ENCODE assay signal across 8 cellular contexts in the genomic region with DNA sequence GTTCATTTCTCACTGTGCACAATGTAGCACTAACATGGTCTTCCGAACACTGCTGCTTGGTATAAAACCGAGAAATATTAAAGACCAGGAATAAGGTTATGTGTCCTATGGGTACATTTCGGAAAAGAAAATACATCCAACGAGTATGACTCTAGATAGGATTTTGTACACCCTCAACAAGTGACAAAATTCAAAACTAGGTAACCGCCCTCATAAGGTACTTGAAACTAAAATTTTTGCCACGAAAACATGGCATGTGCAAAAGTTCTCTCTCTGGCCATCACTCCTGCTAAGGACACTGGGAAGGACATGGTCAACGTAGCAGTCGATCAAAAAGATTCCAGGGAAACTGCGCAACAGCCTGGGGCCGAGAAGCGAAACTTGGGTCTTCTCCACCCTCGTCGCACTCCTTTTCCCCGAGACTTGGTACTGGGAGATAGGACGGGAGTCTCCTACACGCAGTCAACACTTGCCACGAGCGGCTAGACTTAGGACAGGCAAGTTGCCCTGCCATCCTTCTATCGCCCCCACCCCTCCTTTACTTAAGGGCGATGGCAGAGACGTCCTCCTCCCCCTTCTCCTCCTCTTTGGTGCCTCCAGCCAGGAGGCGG. TPM values are rescaled to one million over a fixed set of nuclear protein-coding genes. Genes with fewer than 3 reads are reported as not detected.
A peak's percentile ranks its signal among the peaks of the same experiment; 100 is the strongest.
DNase-seq lines count a peak whose midpoint lies in the region; ATAC-seq and TF ChIP-seq lines count a peak whose summit lies in the region.

No MANE protein-coding gene starts in this region.

- H3K4me3 Mint-ChIP-seq in CD4-positive, CD25-positive, alpha-beta regulatory T cell = peak overlapping the region; percentile 93 to 97 (median 96)

- H3K9me3 Mint-ChIP-seq in CD4-positive, CD25-positive, alpha-beta regulatory T cell = no peaks in the 10 kb centered on the region

- H3K4me1 Mint-ChIP-seq in CD4-positive, CD25-positive, alpha-beta regulatory T cell = peaks cover 26 to 64% (median 45%) of the 10 kb centered on the region in 4 donors

- TF ChIP-seq CTCF in PC-3 (conservative IDR thresholded peaks at IDR 0.05; ENCODE audit: low read depth, low read length) = no peak
- no peak for TF ChIP-seq CTCF in colonic mucosa (IDR thresholded peaks at IDR 0.05)
- TF ChIP-seq CTCF in liver (IDR thresholded peaks at IDR 0.05; ENCODE audit: low read depth, low read length, missing input control) = peak; percentile 1

- H3K4me3 ChIP-seq in CD4-positive, CD25-positive, alpha-beta regulatory T cell (ENCODE audit: low read depth, low read length) = peak overlapping the region; percentile 94
- peak overlapping the region; percentile 99 for H3K4me3 ChIP-seq in PC-3 (ENCODE audit: low read length)
- H3K4me3 ChIP-seq in colonic mucosa = peak overlapping the region; percentile 82
- H3K4me3 ChIP-seq in liver (ENCODE audit: low read depth in 1 of 3, low read length in 3 of 3) = peak overlapping the region; percentile 74 to 84 (median 80)

- CTCF ChIA-PET in PC-3 (lab: Charles Lee) = no interaction called here

- peaks cover 17% of the 10 kb centered on the region for H3K36me3 ChIP-seq in CD4-positive, CD25-positive, alpha-beta regulatory T cell (ENCODE audit: control insufficient read depth, insufficient read depth, low read length)
- H3K36me3 ChIP-seq in PC-3 (ENCODE audit: low read depth, low read length) (peaks cover 10% of the 10 kb centered on the region; the same call in 1 of the 2 replicates), colonic mucosa (no peaks in the 10 kb centered on the region), liver (ENCODE audit: control insufficient read depth in 4 of 4, insufficient read depth in 3 of 4, low read depth in 1 of 4, low read length in 3 of 4) (peaks cover 0 to 12% (median 9%) of the 10 kb centered on the region in 4 donors)

- peaks cover 1% of the 10 kb centered on the region; the same call in 1 of the 2 replicates for H4K20me1 ChIP-seq in PC-3 (ENCODE audit: low read length)

- H3K4me1 ChIP-seq in CD4-positive, CD25-positive, alpha-beta regulatory T cell (ENCODE audit: control insufficient read depth, insufficient read depth, low read length, poor library complexity, severe bottlenecking) = peaks cover 47% of the 10 kb centered on the region
- H3K4me1 ChIP-seq in PC-3 (ENCODE audit: insufficient read depth, low read length) = peaks cover 11% of the 10 kb centered on the region
- H3K4me1 ChIP-seq in colonic mucosa = peaks cover 1% of the 10 kb centered on the region
- peaks cover 8 to 44% (median 32%) of the 10 kb centered on the region in 4 donors for H3K4me1 ChIP-seq in liver (ENCODE audit: control insufficient read depth in 4 of 4, insufficient read depth in 4 of 4, low read length in 3 of 4)

- H2AFZ ChIP-seq in PC-3 (ENCODE audit: low read length) = peak overlapping the region; percentile 97

- TSS peak; percentile 42 for BruUV-seq in PC-3 (replicated peaks; lab: Mats Ljungman, UMichigan)

- 1% methylated on average over 22 of the region's 22 CpGs for WGBS in liver

- H3K79me2 ChIP-seq in PC-3 (ENCODE audit: low read length) = peaks cover 38% of the 10 kb centered on the region

- peak overlapping the region; percentile 95 for H3K4me2 ChIP-seq in PC-3 (ENCODE audit: low read length)

- peaks cover 8% of the 10 kb centered on the region for H3K36me3 Mint-ChIP-seq in CD4-positive, CD25-positive, alpha-beta regulatory T cell

- intact Hi-C loops in PC-3 (cut with micrococcal nuclease) (loop anchor here (2.0 to 5.0 kb wide), 3 partner anchors 56 to 276 kb away; a partner anchor contains a TSS), colonic mucosa (cut with DNase I) (loop anchor here (10.0 kb wide), 1 partner anchor 73 kb away; a partner anchor contains a TSS)

- no peaks in the 10 kb centered on the region for H3F3A ChIP-seq in PC-3 (ENCODE audit: low read length, unreplicated experiment)

- no peaks in the 10 kb centered on the region for H3K27me3 Mint-ChIP-seq in CD4-positive, CD25-positive, alpha-beta regulatory T cell

- H3K9me2 ChIP-seq in PC-3 (replicated peaks; ENCODE audit: low read length) = no peaks in the 10 kb centered on the region

- no peak for ATAC-seq in CD4-positive, CD25-positive, alpha-beta regulatory T cell (ENCODE audit: low read depth in 2 of 2)
- ATAC-seq in PC-3 = no peak

- no peaks in the 10 kb centered on the region for H3K9me3 ChIP-seq in CD4-positive, CD25-positive, alpha-beta regulatory T cell (ENCODE audit: control insufficient read depth in 2 of 2, low read length in 2 of 2)
- H3K9me3 ChIP-seq in PC-3 (ENCODE audit: low read length) (no peaks in the 10 kb centered on the region), colonic mucosa (no peaks in the 10 kb centered on the region), liver (ENCODE audit: control insufficient read depth in 4 of 4, low read length in 3 of 4) (no peaks in the 10 kb centered on the region)

- H3K27ac Mint-ChIP-seq in CD4-positive, CD25-positive, alpha-beta regulatory T cell = peak overlapping the region; percentile 100

- H3K27me3 ChIP-seq in CD4-positive, CD25-positive, alpha-beta regulatory T cell (ENCODE audit: control insufficient read depth, insufficient read depth, low read length) = no peaks in the 10 kb centered on the region
- H3K27me3 ChIP-seq in PC-3 (ENCODE audit: low read length) (no peaks in the 10 kb centered on the region), colonic mucosa (no peaks in the 10 kb centered on the region), liver (ENCODE audit: control insufficient read depth in 4 of 4, insufficient read depth in 4 of 4, low read length in 3 of 4) (no peaks in the 10 kb centered on the region)

- H3K9ac ChIP-seq in PC-3 (ENCODE audit: low read length) (peak overlapping the region; percentile 97), colonic mucosa (ENCODE audit: low read depth in 2 of 2, low read length in 2 of 2) (peak overlapping the region; percentile 98 to 99), liver (ENCODE audit: low read depth in 1 of 2, low read length in 2 of 2) (peak overlapping the region; percentile 85 to 97)

- TF ChIP-seq RAD21 in liver (IDR thresholded peaks at IDR 0.05) = no peak

- no peak for DNase-seq in CD4-positive, CD25-positive, alpha-beta regulatory T cell
- DNase-seq in H4 (ENCODE audit: low spot score) = peak; percentile 90
- peak; percentile 62 for DNase-seq in PC-3
- DNase-seq in colonic mucosa = peak; percentile 78
- peak; percentile 93 for DNase-seq in superior temporal gyrus (ENCODE audit: extremely low spot score)
- no peak for DNase-seq in NCI-H128 (lab: John Stamatoyannopoulos, UW; ENCODE audit: unreplicated experiment)
- DNase-seq in COLO668 (lab: John Stamatoyannopoulos, UW; ENCODE audit: unreplicated experiment) = no peak

- POLR2A ChIA-PET in PC-3 (lab: Charles Lee; ENCODE audit: unreplicated experiment) = no interaction called here

- peak overlapping the region; percentile 100 for H3K27ac ChIP-seq in CD4-positive, CD25-positive, alpha-beta regulatory T cell (ENCODE audit: insufficient read depth, low read length, poor library complexity, severe bottlenecking)
- H3K27ac ChIP-seq in PC-3 (ENCODE audit: low read length) = peak overlapping the region; percentile 96
- peak overlapping the region; percentile 99 for H3K27ac ChIP-seq in colonic mucosa
- peak overlapping the region; percentile 99 for H3K27ac ChIP-seq in liver (ENCODE audit: low read depth in 1 of 2, low read length in 2 of 2)

TF ChIP-seq in liver, 16 proteins besides CTCF, POLR2A, EP300 and RAD21:
- TF ChIP-seq RXRA (IDR thresholded peaks at IDR 0.05) (peak in 1 of 2 donors; percentile 5), EGR1 (IDR thresholded peaks at IDR 0.05; ENCODE audit: low read depth in 2 of 2) (no peak), TAF1 (conservative IDR thresholded peaks at IDR 0.05) (no peak)

RNA-seq across cellular contexts. Expression of a gene that starts 0.3 kb away (rescaled TPM):
- 90.6 TPM for total RNA-seq in CD4-positive, CD25-positive, alpha-beta regulatory T cell
- polyA plus RNA-seq in CD4-positive, CD25-positive, alpha-beta regulatory T cell = 10 to 100 TPM; 70.3 to 94.6 (median 86.0) TPM
- 28.4 and 38.6 TPM in 2 replicates for total RNA-seq in H4 (2014; rRNA removed; shearing (Covaris generic))
- total RNA-seq in PC-3 (2014; rRNA removed) = 14.8 and 21.3 TPM in 2 replicates
- 10 to 100 TPM; 19.3 to 29.7 TPM for total RNA-seq in colonic mucosa
- total RNA-seq in liver = 10 to 100 TPM; 17.9 to 21.3 TPM
- polyA plus RNA-seq in liver = 10 to 100 TPM in 1 of 2 donors, 1 to 10 TPM in 1; 7.1 to 15.4 TPM

RNA-seq across cellular contexts. Expression of a gene that starts 4.1 kb away (rescaled TPM):
- total RNA-seq in CD4-positive, CD25-positive, alpha-beta regulatory T cell = 81.0 TPM
- polyA plus RNA-seq in CD4-positive, CD25-positive, alpha-beta regulatory T cell = 10 to 100 TPM in 3 of 4 donors, 1 to 10 TPM in 1; 8.1 to 16.5 (median 12.2) TPM
- 45.2 and 68.9 TPM in 2 replicates for total RNA-seq in H4 (2014; rRNA removed; shearing (Covaris generic))
- total RNA-seq in PC-3 (2014; rRNA removed) (28.9 and 29.6 TPM in 2 replicates), colonic mucosa (10 to 100 TPM; 66.8 to 76.9 TPM), liver (100 to 1,000 TPM in 1 of 2 donors, 10 to 100 TPM in 1; 43.6 to 124 TPM)
- polyA plus RNA-seq in liver = 10 to 100 TPM; 12.7 to 33.6 TPM

Comparison
In these comparisons a context has a peak if more than half of its experiments do, and no peak if none do; other contexts are left out.
1. DNase-seq: peak in H4 (single experiment), PC-3 (single experiment), colonic mucosa (single experiment) and superior temporal gyrus (single experiment); none in CD4-positive, CD25-positive, alpha-beta regulatory T cell (0 of 3), NCI-H128 (single experiment) and COLO668 (single experiment).
2. Peak in every context shown above with its lines, with median percentiles within 50 percentile points of each other: H3K27ac ChIP-seq, H3K4me3 ChIP-seq and H3K9ac ChIP-seq.